In genomic region chr17:59890720-59891119, GRCh38 we compare ENCODE assay signal across 11 cellular contexts. TPM values are rescaled to one million over a fixed set of nuclear protein-coding genes. Genes with fewer than 3 reads are reported as not detected.
DNase-seq lines count a peak whose midpoint lies in the region; ATAC-seq and TF ChIP-seq lines count a peak whose summit lies in the region.
"Had no signal": no experiment of that assay in that cellular context is flagged by ENCODE, and none has a peak within 500 bp of the region (broad histone marks: within the 10 kb centered on the region; RNA-seq: fewer than 3 reads in every experiment).

No MANE protein-coding gene starts in this region.

- peaks cover 12% of the 10 kb centered on the region for H3K36me3 ChIP-seq in CD4-positive, alpha-beta memory T cell (ENCODE audit: insufficient read depth, low read length)
- H3K36me3 ChIP-seq in HEK293 (ENCODE audit: control insufficient read depth in 2 of 2, insufficient read depth in 1 of 2, low read length in 2 of 2) (peaks cover 36 to 50% of the 10 kb centered on the region in 2 experiments), H7 (replicated peaks; ENCODE audit: control insufficient read depth, insufficient read depth, low read length) (peaks cover 2% of the 10 kb centered on the region)
- H3K36me3 ChIP-seq in effector memory CD4-positive, alpha-beta T cell (ENCODE audit: control insufficient read depth, insufficient read depth, low read length): peaks cover 4% of the 10 kb centered on the region

- intact Hi-C loops in CD4-positive, alpha-beta memory T cell (cut with micrococcal nuclease): loop anchor here (5.0 kb wide), 1 partner anchor 502 kb away; the partner anchor contains the start of gene USP32

- no peak overlapping the region for H3K4me3 ChIP-seq in CD4-positive, alpha-beta memory T cell (ENCODE audit: low read length in 2 of 2)
- H3K4me3 ChIP-seq in HEK293 (ENCODE audit: low read depth, low read length) (no peak overlapping the region), H7 (ENCODE audit: insufficient read depth, low read depth, low read length) (no peak overlapping the region)
- no peak overlapping the region for H3K4me3 ChIP-seq in effector memory CD4-positive, alpha-beta T cell (ENCODE audit: insufficient read depth, low read depth, low read length, poor library complexity, severe bottlenecking)

- peak overlapping the region; percentile 17 to 76 (median 58) for H3K4me3 Mint-ChIP-seq in CD4-positive, alpha-beta memory T cell
- peak overlapping the region in 7 of 8 donors; percentile 29 to 89 (median 48) for H3K4me3 Mint-ChIP-seq in naive B cell

- H3K9me3 Mint-ChIP-seq in CD4-positive, alpha-beta memory T cell: no peaks in the 10 kb centered on the region
- H3K9me3 Mint-ChIP-seq in naive B cell: no peaks in the 10 kb centered on the region

- TF ChIP-seq CTCF in HEK293 (tag by site-specific recombination; IDR thresholded peaks at IDR 0.05): no peak

- DNase-seq in CD4-positive, alpha-beta memory T cell: no peak
- DNase-seq in amniotic epithelial cell (ENCODE audit: low read depth) (peak; percentile 45), naive B cell (no peak), putamen (ENCODE audit: low spot score) (no peak), H7 (no peak)
- DNase-seq in effector memory CD4-positive, alpha-beta T cell: no peak
- DNase-seq: NCI-H1436 treated with DMSO at 0.1 percent for 48 hours; stimulated activated naive CD4-positive, alpha-beta T cell; WERI-Rb-1 had no signal

- peak overlapping the region; percentile 30 to 81 (median 64) for H3K27ac Mint-ChIP-seq in CD4-positive, alpha-beta memory T cell
- peak overlapping the region in 4 of 6 donors; percentile 11 to 78 (median 42) for H3K27ac Mint-ChIP-seq in naive B cell

- peaks cover 34% of the 10 kb centered on the region for H3K4me1 ChIP-seq in CD4-positive, alpha-beta memory T cell (ENCODE audit: insufficient read depth, low read length)
- H3K4me1 ChIP-seq in HEK293 (ENCODE audit: control insufficient read depth, insufficient read depth, low read length): peaks cover 16% of the 10 kb centered on the region
- H3K4me1 ChIP-seq in effector memory CD4-positive, alpha-beta T cell (ENCODE audit: control insufficient read depth, insufficient read depth, low read length, poor library complexity, severe bottlenecking): peaks cover 21% of the 10 kb centered on the region

- H3K4me1 Mint-ChIP-seq in CD4-positive, alpha-beta memory T cell: peaks cover 27 to 69% (median 49%) of the 10 kb centered on the region in 4 donors
- H3K4me1 Mint-ChIP-seq in naive B cell: peaks cover 39 to 53% (median 52%) of the 10 kb centered on the region in 3 donors

- H3K27ac ChIP-seq in CD4-positive, alpha-beta memory T cell (ENCODE audit: low read depth, low read length): no peak overlapping the region
- H3K27ac ChIP-seq in HEK293 (ENCODE audit: extremely low read depth, low read depth, low read length): no peak overlapping the region
- no peak overlapping the region for H3K27ac ChIP-seq in effector memory CD4-positive, alpha-beta T cell (ENCODE audit: insufficient read depth, low read length, poor library complexity, severe bottlenecking)
- H3K27ac ChIP-seq: WERI-Rb-1 had no signal

- no peaks in the 10 kb centered on the region for H3K9me3 ChIP-seq in CD4-positive, alpha-beta memory T cell (ENCODE audit: control insufficient read depth in 1 of 2, low read length in 2 of 2)
- no peaks in the 10 kb centered on the region for H3K9me3 ChIP-seq in HEK293 (ENCODE audit: control insufficient read depth, insufficient read depth, low read depth, low read length)
- no peaks in the 10 kb centered on the region for H3K9me3 ChIP-seq in effector memory CD4-positive, alpha-beta T cell (ENCODE audit: control insufficient read depth, low read length)

- no peaks in the 10 kb centered on the region for H3K27me3 Mint-ChIP-seq in CD4-positive, alpha-beta memory T cell
- no peaks in the 10 kb centered on the region for H3K27me3 Mint-ChIP-seq in naive B cell

- H3K36me3 Mint-ChIP-seq in CD4-positive, alpha-beta memory T cell: peaks cover 16 to 56% of the 10 kb centered on the region in 2 donors
- H3K36me3 Mint-ChIP-seq in naive B cell: peaks cover 6 to 15% of the 10 kb centered on the region in 2 donors

- H3K27me3 ChIP-seq in CD4-positive, alpha-beta memory T cell (ENCODE audit: insufficient read depth, low read length): no peaks in the 10 kb centered on the region
- H3K27me3 ChIP-seq in H7 (ENCODE audit: control insufficient read depth, insufficient read depth, low read length): no peaks in the 10 kb centered on the region
- H3K27me3 ChIP-seq in effector memory CD4-positive, alpha-beta T cell (replicated peaks; ENCODE audit: control insufficient read depth, insufficient read depth, low read length, poor library complexity, severe bottlenecking): no peaks in the 10 kb centered on the region

- CTCF ChIA-PET in CD4-positive, alpha-beta memory T cell (lab: Charles Lee; ENCODE audit: partially characterized antibody): interaction anchor here (1.3 to 1.5 kb wide), 2 partner anchors 38 to 136 kb away, joined by 4 to 9 read pairs; no protein-coding TSS in a partner anchor
- CTCF ChIA-PET in HEK293 (lab: Yijun Ruan, JAX): interaction anchor here (1.3 to 1.5 kb wide), 2 partner anchors 10 to 146 kb away, joined by 3 to 4 read pairs; no protein-coding TSS in a partner anchor

- ATAC-seq in naive B cell (ENCODE audit: low read depth in 2 of 2): no peak
- no peak for ATAC-seq in GM21367 (IDR thresholded peaks at IDR 0.05; ENCODE audit: unreplicated experiment)

- POLR2A ChIA-PET in CD4-positive, alpha-beta memory T cell (lab: Charles Lee; ENCODE audit: partially characterized antibody): interaction anchor here (3.5 to 4.0 kb wide), 2 partner anchors 74 to 271 kb away, joined by 20 to 27 read pairs; partner anchors contain the start of genes CLTC and RNFT1
- POLR2A ChIA-PET in HEK293 (lab: Yijun Ruan, JAX): no interaction called here

TF ChIP-seq in HEK293, 187 proteins besides CTCF, POLR2A, EP300 and RAD21:
- TF ChIP-seq ZNF560 (tag by site-specific recombination; IDR thresholded peaks at IDR 0.05; ENCODE audit: borderline replicate concordance) (no peak), ZNF677 (tag by site-specific recombination; IDR thresholded peaks at IDR 0.05) (no peak), PRDM2 (tag by site-specific recombination; IDR thresholded peaks at IDR 0.05; ENCODE audit: borderline replicate concordance) (no peak), KLF7 (tag by site-specific recombination; IDR thresholded peaks at IDR 0.05; ENCODE audit: borderline replicate concordance) (no peak), ZNF626 (tag by site-specific recombination; IDR thresholded peaks at IDR 0.05) (no peak), ZNF239 (tag by site-specific recombination; IDR thresholded peaks at IDR 0.05) (no peak), PRDM1 (tag by site-specific recombination; IDR thresholded peaks at IDR 0.05) (0 out of 2 replicates have a peak, but pooled peaks have one; percentile 25)

RNA-seq across cellular contexts. Expression of gene TUBD1, which starts 2.0 kb away (rescaled TPM):
- total RNA-seq in CD4-positive, alpha-beta memory T cell: 10 to 100 TPM; 42.4 to 44.0 TPM
- 10 to 100 TPM; 13.6 to 22.6 TPM for polyA plus RNA-seq in CD4-positive, alpha-beta memory T cell
- 10 to 100 TPM; 12.7 to 26.5 (median 23.3) TPM for polyA plus RNA-seq in naive B cell (ENCODE audit: low read depth in 6 of 6)
- 10.2 and 10.6 TPM in 2 replicates for total RNA-seq in H7 (2014; rRNA removed; shearing (Covaris generic))

RNA-seq across cellular contexts. Expression of gene RPS6KB1, which starts 2.2 kb away (rescaled TPM):
- total RNA-seq in CD4-positive, alpha-beta memory T cell: 10 to 100 TPM; 57.2 to 67.4 TPM
- polyA plus RNA-seq in CD4-positive, alpha-beta memory T cell: 10 to 100 TPM; 21.2 to 27.1 TPM
- 10 to 100 TPM; 13.7 to 28.2 (median 21.0) TPM for polyA plus RNA-seq in naive B cell (ENCODE audit: low read depth in 6 of 6)
- 14.0 and 17.8 TPM in 2 replicates for total RNA-seq in H7 (2014; rRNA removed; shearing (Covaris generic))
